In the genomic region with DNA sequence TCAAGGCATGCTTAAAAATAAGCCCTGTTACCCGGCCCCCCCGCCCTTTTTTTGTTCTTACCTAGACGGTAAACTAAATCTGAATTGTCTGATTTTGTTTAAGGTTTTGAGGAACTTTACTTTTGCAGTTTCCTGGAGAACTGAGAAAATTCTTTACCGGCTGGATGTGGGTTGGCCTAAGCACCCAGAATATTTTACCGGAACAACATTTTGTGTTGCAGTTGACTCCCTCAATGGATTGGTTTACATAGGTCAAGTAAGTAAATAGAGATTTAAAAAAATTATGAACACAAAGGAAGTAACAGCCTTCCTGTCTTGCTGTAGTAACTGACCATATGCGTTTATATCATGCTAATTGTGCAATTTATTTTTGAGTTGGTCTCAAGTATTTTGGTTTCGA, we compare ENCODE assay signal across 8 cellular contexts. TPM values are rescaled to one million over a fixed set of nuclear protein-coding genes. Genes with fewer than 3 reads are reported as not detected.
DNase-seq lines count a peak whose midpoint lies in the region; ATAC-seq and TF ChIP-seq lines count a peak whose summit lies in the region.

No MANE protein-coding gene starts in this region.

- 0 out of 2 replicates have a peak, but pooled peaks cover 3% of the 10 kb centered on the region for H3F3A ChIP-seq in DOHH2 (ENCODE audit: control insufficient read depth, insufficient read depth)

- H3K27ac ChIP-seq in DOHH2 (ENCODE audit: low read depth, low read length) (no peak overlapping the region), ovary (no peak overlapping the region)

- TF ChIP-seq POLR2A in ovary (IDR thresholded peaks at IDR 0.05): no peak

- H4K20me1 ChIP-seq in DOHH2 (ENCODE audit: control insufficient read depth, insufficient read depth, low read depth, low read length): no peaks in the 10 kb centered on the region

- peaks cover 62% of the 10 kb centered on the region for H3K79me2 ChIP-seq in DOHH2 (ENCODE audit: control insufficient read depth, low read length)

- peak overlapping the region; percentile 85 for H3K4me2 ChIP-seq in DOHH2 (ENCODE audit: low read length)

- peak overlapping the region; percentile 99 for H3K4me3 Mint-ChIP-seq in effector memory CD8-positive, alpha-beta T cell

- peak overlapping the region; percentile 81 for H3K4me3 ChIP-seq in DOHH2 (ENCODE audit: low read length)
- H3K4me3 ChIP-seq in ovary: peak overlapping the region; percentile 94

- H3K9me3 Mint-ChIP-seq in effector memory CD8-positive, alpha-beta T cell: no peaks in the 10 kb centered on the region

- intact Hi-C loops in ovary (cut with DNase I): no loop called here

- H3K36me3 ChIP-seq in DOHH2 (ENCODE audit: control insufficient read depth, low read length) (peaks cover 19% of the 10 kb centered on the region), ovary (no peaks in the 10 kb centered on the region)

- WGBS in ovary, 3 donors: 13 to 16% (median 13%) methylated on average over 7 of the region's 7 CpGs

- no peak for ATAC-seq in effector memory CD8-positive, alpha-beta T cell (replicated peaks)

- peaks cover 22% of the 10 kb centered on the region for H3K36me3 Mint-ChIP-seq in effector memory CD8-positive, alpha-beta T cell (ENCODE audit: insufficient read depth)

- no peaks in the 10 kb centered on the region for H3K9me2 ChIP-seq in DOHH2 (replicated peaks; ENCODE audit: control insufficient read depth, low read length)

- TF ChIP-seq EP300 in ovary (IDR thresholded peaks at IDR 0.05): no peak

- H3K9me3 ChIP-seq in DOHH2 (ENCODE audit: control insufficient read depth, insufficient read depth, low read length): no peaks in the 10 kb centered on the region
- no peaks in the 10 kb centered on the region for H3K9me3 ChIP-seq in ovary

- peak; percentile 16 for DNase-seq in NOMO-1 treated with DMSO at 0.1 percent for 48 hours (lab: John Stamatoyannopoulos, UW; ENCODE audit: unreplicated experiment)
- DNase-seq in effector memory CD8-positive, alpha-beta T cell: no peak
- no peak for DNase-seq in ovary
- DNase-seq in NCI-H1048 (lab: John Stamatoyannopoulos, UW): no peak
- no peak for DNase-seq in NCI-H1417 (lab: John Stamatoyannopoulos, UW)
- no peak for DNase-seq in effector CD8-positive, alpha-beta T cell (lab: John Stamatoyannopoulos, UW)
- DNase-seq in SHP77 treated with DMSO at 0.1 percent for 48 hours (lab: John Stamatoyannopoulos, UW): no peak

- H3K27me3 Mint-ChIP-seq in effector memory CD8-positive, alpha-beta T cell: no peaks in the 10 kb centered on the region

- no peak for TF ChIP-seq CTCF in DOHH2 (IDR thresholded peaks at IDR 0.05; ENCODE audit: low read depth, low read length, poor library complexity, severe bottlenecking)
- TF ChIP-seq CTCF in ovary (IDR thresholded peaks at IDR 0.05): no peak

- peaks cover 29% of the 10 kb centered on the region for H3K4me1 ChIP-seq in DOHH2 (ENCODE audit: control insufficient read depth, low read length)
- peaks cover 2% of the 10 kb centered on the region for H3K4me1 ChIP-seq in ovary (ENCODE audit: insufficient read depth)

- peak overlapping the region; percentile 97 to 99 for H3K27ac Mint-ChIP-seq in effector memory CD8-positive, alpha-beta T cell

- H3K4me1 Mint-ChIP-seq in effector memory CD8-positive, alpha-beta T cell (ENCODE audit: low read depth in 2 of 2): peaks cover 25 to 56% of the 10 kb centered on the region in 2 donors

- H3K27me3 ChIP-seq in DOHH2 (ENCODE audit: control insufficient read depth, low read length) (no peaks in the 10 kb centered on the region), ovary (no peaks in the 10 kb centered on the region)

RNA-seq across cellular contexts. Expression of a gene that starts 0.8 kb away (rescaled TPM):
- total RNA-seq in ovary: 10 to 100 TPM; 17.3 to 26.0 (median 20.5) TPM
- polyA plus RNA-seq in ovary: 10 to 100 TPM; 11.1 to 22.0 TPM

RNA-seq across cellular contexts. Expression of a gene that starts 1.1 kb away (rescaled TPM):
- total RNA-seq in ovary: 10 to 100 TPM; 15.5 to 25.3 (median 17.5) TPM
- 10 to 100 TPM in 1 of 2 donors, 1 to 10 TPM in 1; 5.3 to 16.3 TPM for polyA plus RNA-seq in ovary

RNA-seq across cellular contexts. Expression of a gene that starts 48.4 kb away (rescaled TPM):
- 1 to 10 TPM in 1 of 7 donors, under 1 TPM in 4, not detected in 2; 0.12 to 8.6 (median 0.50) TPM for total RNA-seq in ovary
- not detected for polyA plus RNA-seq in ovary
